In the genomic region with DNA sequence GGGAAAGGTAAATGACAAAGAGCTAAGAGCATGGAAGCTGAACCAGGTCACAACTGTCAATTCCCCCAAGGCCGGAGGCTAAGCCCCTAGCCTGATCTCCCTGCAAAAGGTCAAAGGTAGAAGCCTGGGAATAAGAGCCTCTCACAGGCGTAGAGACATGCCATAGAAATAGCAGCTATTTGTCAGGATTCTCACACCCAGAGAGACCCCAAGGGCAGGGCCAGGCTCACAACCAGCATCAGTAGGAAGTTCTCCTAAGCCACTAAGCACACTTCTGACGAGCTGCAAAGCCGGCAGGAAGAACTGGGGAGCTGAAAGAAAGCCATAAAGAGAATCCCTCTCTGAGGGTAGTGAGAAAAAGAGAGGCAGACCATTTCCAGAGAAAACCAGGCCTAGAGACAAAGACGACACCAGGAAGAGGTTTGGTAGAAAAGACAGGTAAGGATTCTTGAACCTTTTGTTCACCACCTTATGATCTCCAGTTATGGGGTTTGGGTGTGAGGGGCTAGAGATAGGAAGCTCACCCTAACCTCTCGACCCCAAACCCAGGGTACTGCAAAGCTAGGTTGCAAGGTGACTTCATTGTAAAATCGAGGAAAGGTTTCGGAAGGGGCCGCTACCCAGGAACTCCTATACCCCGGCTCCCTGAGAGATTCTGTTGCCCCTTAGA, we compare ENCODE assay signal across 1 cellular context.
TF ChIP-seq lines count a peak whose summit lies in the region.

No MANE protein-coding gene starts in this region.

TF ChIP-seq in endothelial cell of umbilical vein, 7 proteins besides CTCF, POLR2A, EP300 and RAD21:
- TF ChIP-seq POLR2AphosphoS5 (IDR thresholded peaks at IDR 0.05; ENCODE audit: insufficient read depth, low read depth, low read length): no peak
- no peak for TF ChIP-seq GATA2 (IDR thresholded peaks at IDR 0.05; ENCODE audit: insufficient read depth, insufficient read length, low read depth, low read length)
- TF ChIP-seq, protein P1, sequence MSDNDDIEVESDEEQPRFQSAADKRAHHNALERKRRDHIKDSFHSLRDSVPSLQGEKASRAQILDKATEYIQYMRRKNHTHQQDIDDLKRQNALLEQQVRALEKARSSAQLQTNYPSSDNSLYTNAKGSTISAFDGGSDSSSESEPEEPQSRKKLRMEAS (IDR thresholded peaks at IDR 0.05; ENCODE audit: insufficient read depth, insufficient read length): no peak
- no peak for TF ChIP-seq EZH2 (IDR thresholded peaks at IDR 0.05; ENCODE audit: borderline replicate concordance, low read depth, low read length, severe bottlenecking)
- no peak for TF ChIP-seq JUN (IDR thresholded peaks at IDR 0.05; ENCODE audit: borderline replicate concordance, insufficient read depth, insufficient read length, low read depth)
- TF ChIP-seq FOS (IDR thresholded peaks at IDR 0.05; ENCODE audit: borderline replicate concordance, insufficient read depth, low read length): no peak
- TF ChIP-seq MYC (IDR thresholded peaks at IDR 0.05; ENCODE audit: low read depth, low read length): no peak
TF ChIP-seq in endothelial cell of umbilical vein: peak in this region for 0.
